9 cellular contexts compared by ENCODE assay signal in the genomic region with DNA sequence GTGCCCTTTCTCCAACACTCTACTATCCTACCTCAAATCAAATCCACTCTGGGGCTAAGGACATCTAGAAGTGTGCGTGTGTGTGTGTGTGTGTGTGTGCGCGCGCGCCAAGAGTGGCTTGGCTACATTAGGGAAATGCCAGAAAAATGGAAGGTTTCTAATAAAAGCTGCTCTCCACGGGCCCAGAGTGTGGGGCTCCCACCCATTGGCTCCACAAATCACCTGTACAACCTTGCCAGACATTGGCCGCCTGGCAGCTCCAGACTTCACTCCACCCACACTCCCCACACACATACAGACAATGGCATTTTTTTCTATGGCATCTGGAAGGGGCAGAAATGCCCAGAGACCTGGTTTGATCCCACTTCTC. TPM values are rescaled to one million over a fixed set of nuclear protein-coding genes. Genes with fewer than 3 reads are reported as not detected.
DNase-seq lines count a peak whose midpoint lies in the region; ATAC-seq and TF ChIP-seq lines count a peak whose summit lies in the region.
"Had no signal": no experiment of that assay in that cellular context is flagged by ENCODE, and none has a peak within 500 bp of the region (broad histone marks: within the 10 kb centered on the region; RNA-seq: fewer than 3 reads in every experiment).

No MANE protein-coding gene starts in this region.

- H3K27ac ChIP-seq in Peyer's patch (peak overlapping the region in 2 of 4 donors; percentile 60 to 67), psoas muscle (peak overlapping the region; percentile 78)

- H3K36me3 ChIP-seq in Peyer's patch (no peaks in the 10 kb centered on the region), psoas muscle (ENCODE audit: insufficient read depth in 1 of 2, low read depth in 1 of 2) (no peaks in the 10 kb centered on the region)

- no peaks in the 10 kb centered on the region for H3K9me3 Mint-ChIP-seq in Calu3 (ENCODE audit: low read depth, unreplicated experiment)

- peak overlapping the region; percentile 73 for H3K4me3 Mint-ChIP-seq in Calu3 (ENCODE audit: low read depth, unreplicated experiment)

- H3K4me3 ChIP-seq in Peyer's patch: peak overlapping the region in 3 of 4 donors; percentile 54 to 76 (median 59)
- peak overlapping the region; percentile 71 for H3K4me3 ChIP-seq in psoas muscle

- H3K4me1 ChIP-seq in Peyer's patch (peaks cover 0 to 7% (median 3%) of the 10 kb centered on the region in 4 donors), psoas muscle (no peaks in the 10 kb centered on the region)

- CTCF ChIA-PET in Calu3 (lab: Charles Lee): interaction anchor here (0.5 to 1.7 kb wide), 9 partner anchors 9 to 296 kb away, joined by 3 to 7 read pairs (median 3); no protein-coding TSS in a partner anchor

- H3K9me3 ChIP-seq in Peyer's patch (no peaks in the 10 kb centered on the region), psoas muscle (no peaks in the 10 kb centered on the region)

- BruUV-seq in Calu3 (replicated peaks; lab: Mats Ljungman, UMichigan): no TSS peak

- peaks cover 8% of the 10 kb centered on the region for H3K4me1 Mint-ChIP-seq in Calu3 (ENCODE audit: low read depth, unreplicated experiment)

- H3K27me3 ChIP-seq in Peyer's patch (no peaks in the 10 kb centered on the region), psoas muscle (ENCODE audit: insufficient read depth in 3 of 3, low read length in 2 of 3) (peaks cover 0 to 25% (median 3%) of the 10 kb centered on the region in 3 donors)

- H3K27ac Mint-ChIP-seq in Calu3 (ENCODE audit: unreplicated experiment): no peak overlapping the region

- 72 to 82% (median 81%) methylated on average over 7 of the region's 7 CpGs for WGBS in psoas muscle, 3 donors

- intact Hi-C loops in Calu3 (cut with micrococcal nuclease; ENCODE audit: unreplicated experiment): loop anchor here (2.0 kb wide), 1 partner anchor 30 kb away; no protein-coding TSS in a partner anchor
- intact Hi-C loops in psoas muscle (cut with DNase I): no loop called here

- ATAC-seq in esophagus mucosa: peak; percentile 40
- ATAC-seq in psoas muscle: peak in 2 of 4 donors; percentile 3 to 7
- no peak for ATAC-seq in HG03469 (IDR thresholded peaks at IDR 0.05; ENCODE audit: unreplicated experiment)

- no peak for DNase-seq in Calu3
- no peak for DNase-seq in Peyer's patch
- DNase-seq in psoas muscle: no peak
- no peak for DNase-seq in effector CD8-positive, alpha-beta T cell (lab: John Stamatoyannopoulos, UW)
- no peak for DNase-seq in activated effector memory CD4-positive, alpha-beta T cell treated with Interleukin-2 at 50 U/mL for 16 hours
- no peak for DNase-seq in activated gamma-delta T cell (lab: John Stamatoyannopoulos, UW)

- TF ChIP-seq CTCF in Calu3 (IDR thresholded peaks at IDR 0.05; ENCODE audit: unreplicated experiment) (no peak), Peyer's patch (IDR thresholded peaks at IDR 0.05) (no peak), psoas muscle (IDR thresholded peaks at IDR 0.05) (no peak)

- TF ChIP-seq POLR2A in Peyer's patch (IDR thresholded peaks at IDR 0.05): no peak

- peaks cover 11% of the 10 kb centered on the region for H3K27me3 Mint-ChIP-seq in Calu3 (ENCODE audit: unreplicated experiment)

- peaks cover 10% of the 10 kb centered on the region for H3K36me3 Mint-ChIP-seq in Calu3 (ENCODE audit: insufficient read depth, unreplicated experiment)

RNA-seq across cellular contexts. Expression of a gene that starts 30.3 kb away (rescaled TPM):
- total RNA-seq in Calu3 (2022) (not detected in 2 replicates), Peyer's patch (not detected), esophagus mucosa (0.20 TPM), psoas muscle (1 to 10 TPM in 3 of 4 donors, under 1 TPM in 1; 0.30 to 4.2 (median 1.7) TPM)
- under 1 TPM; 0.59 to 0.70 (median 0.68) TPM for polyA plus RNA-seq in psoas muscle

RNA-seq across cellular contexts. Expression of a gene that starts 50.4 kb away (rescaled TPM):
- total RNA-seq in Calu3 (2022) (not detected in 2 replicates), Peyer's patch (10 to 100 TPM in 2 of 4 donors, 1 to 10 TPM in 2; 4.9 to 50.3 (median 8.9) TPM), esophagus mucosa (2.7 TPM), psoas muscle (1 to 10 TPM; 1.9 to 3.8 (median 2.5) TPM)
- polyA plus RNA-seq in psoas muscle: 1 to 10 TPM; 1.1 to 2.9 (median 2.1) TPM
- total RNA-seq: fibroblast of lung had no signal

RNA-seq across cellular contexts. Expression of a gene that starts 50.5 kb away (rescaled TPM):
- total RNA-seq in Calu3 (2022) (not detected in 2 replicates), Peyer's patch (10 to 100 TPM in 1 of 4 donors, 1 to 10 TPM in 1, not detected in 2; 4.8 to 14.0 TPM), esophagus mucosa (0.28 TPM), psoas muscle (1 to 10 TPM in 1 of 4 donors, under 1 TPM in 3; 0.39 to 2.0 (median 0.49) TPM)
- 1 to 10 TPM in 1 of 3 donors, under 1 TPM in 2; 0.32 to 1.3 (median 0.58) TPM for polyA plus RNA-seq in psoas muscle
- total RNA-seq: fibroblast of lung had no signal
